In the genomic region with DNA sequence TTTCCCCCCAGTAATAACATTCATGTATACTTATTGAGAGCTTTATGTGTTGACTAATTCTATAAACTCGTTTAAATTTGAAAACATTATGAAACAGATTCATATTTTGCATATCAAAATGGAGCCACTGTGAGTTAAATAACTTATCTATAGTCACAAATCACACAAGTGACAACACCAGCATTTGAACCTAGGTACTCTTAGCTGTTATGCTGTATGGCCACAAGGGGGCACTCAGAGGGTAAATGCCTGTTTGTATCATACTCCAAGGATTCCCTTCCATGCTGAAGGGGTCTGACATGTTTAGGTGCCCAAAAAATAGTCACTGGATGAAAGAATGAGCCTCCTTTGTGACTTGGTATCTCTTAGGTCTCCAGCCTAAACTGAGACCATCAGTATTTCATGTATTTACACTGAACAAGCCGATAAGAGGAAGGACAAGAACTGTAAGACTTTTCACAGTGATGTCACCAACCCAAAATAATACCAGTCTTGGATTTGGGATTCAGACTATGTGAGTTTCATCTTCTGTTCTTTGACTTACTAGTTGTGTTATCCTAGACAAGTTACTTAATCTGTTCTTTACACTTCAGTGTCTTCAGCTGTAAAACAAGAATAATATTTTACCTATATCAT, we compare ENCODE assay signal across 8 cellular contexts. TPM values are rescaled to one million over a fixed set of nuclear protein-coding genes. Genes with fewer than 3 reads are reported as not detected.
DNase-seq lines count a peak whose midpoint lies in the region; ATAC-seq and TF ChIP-seq lines count a peak whose summit lies in the region.

No MANE protein-coding gene starts in this region.

- CTCF ChIA-PET in A673 (lab: Charles Lee), result interaction anchor here (0.7 kb wide), 1 partner anchor 45 kb away, joined by 4 read pairs; no protein-coding TSS in a partner anchor
- CTCF ChIA-PET in GM10248 (lab: Yijun Ruan, JAX), result interaction anchor here (0.7 to 2.8 kb wide), 23 partner anchors 9 to 878 kb away, joined by 3 to 15 read pairs (median 4); partner anchors contain the start of genes OR51I2, OR52N2 and UBQLNL

- peak; percentile 79 for TF ChIP-seq CTCF in A673 (conservative IDR thresholded peaks at IDR 0.05; ENCODE audit: low read depth, low read length)
- peak; percentile 83 for TF ChIP-seq CTCF in GM10248 (IDR thresholded peaks at IDR 0.05; ENCODE audit: control extremely low read depth, extremely low read depth, low read depth, missing control alignments)
- TF ChIP-seq CTCF in heart right ventricle (IDR thresholded peaks at IDR 0.05), result peak; percentile 58 to 89 (median 83)

- H3K36me3 ChIP-seq in A673 (ENCODE audit: insufficient read depth, low read length, poor library complexity, severe bottlenecking) (no peaks in the 10 kb centered on the region), heart right ventricle (no peaks in the 10 kb centered on the region)

- WGBS in heart right ventricle, 2 donors, result 32 to 43% methylated on average over 2 of the region's 2 CpGs

- H3K4me1 ChIP-seq in A673 (ENCODE audit: insufficient read depth, low read length, poor library complexity, severe bottlenecking) (no peaks in the 10 kb centered on the region), heart right ventricle (no peaks in the 10 kb centered on the region)

- POLR2A ChIA-PET in A673 (lab: Charles Lee; ENCODE audit: low non-redundant PET), result interaction anchor here (0.6 kb wide), 1 partner anchor 899 kb away, joined by 3 read pairs; no protein-coding TSS in a partner anchor
- POLR2A ChIA-PET in GM10248 (lab: Yijun Ruan, JAX), result interaction anchor here (0.5 kb wide), 1 partner anchor 209 kb away, joined by 4 read pairs; no protein-coding TSS in a partner anchor

- ATAC-seq in HG02678 (IDR thresholded peaks at IDR 0.05; ENCODE audit: unreplicated experiment), result peak; percentile 76
- ATAC-seq in heart right ventricle, result peak in 3 of 8 donors; percentile 39 to 59 (median 55)
- peak; percentile 49 for ATAC-seq in sciatic nerve
- ATAC-seq in GM18873 (IDR thresholded peaks at IDR 0.05; ENCODE audit: low FRiP score, unreplicated experiment), result no peak

- H3K9me3 ChIP-seq in A673 (ENCODE audit: low read depth, low read length, poor library complexity, severe bottlenecking), result no peaks in the 10 kb centered on the region
- no peaks in the 10 kb centered on the region for H3K9me3 ChIP-seq in heart right ventricle

- H3K27ac ChIP-seq in A673 (ENCODE audit: low read depth, low read length, poor library complexity, severe bottlenecking) (no peak overlapping the region), heart right ventricle (no peak overlapping the region)

- H3K27me3 ChIP-seq in A673 (replicated peaks; ENCODE audit: insufficient read depth, low read depth, low read length, poor library complexity) (no peaks in the 10 kb centered on the region), heart right ventricle (peaks cover 0 to 6% (median 0%) of the 10 kb centered on the region in 7 donors)

- no TSS peak for BruUV-seq in A673 (replicated peaks; lab: Mats Ljungman, UMichigan)

- peak; percentile 52 for DNase-seq in A673 (ENCODE audit: low spot score)
- peak; percentile 68 for DNase-seq in GM10248 (ENCODE audit: extremely low spot score)
- DNase-seq in NCI-H526 treated with DMSO at 0.1 percent for 48 hours (lab: John Stamatoyannopoulos, UW), result peak; percentile 29
- peak; percentile 6 for DNase-seq in activated T-helper 9 cell treated with anti-CD3 and anti-CD28 coated beads, Interleukin-2, amount 50 U/mL, for 16 hours (ENCODE audit: low read depth)
- DNase-seq in heart right ventricle, result peak in 1 of 2 donors; percentile 38
- no peak for DNase-seq in sciatic nerve (ENCODE audit: low spot score)

- intact Hi-C loops in A673 (cut with micrococcal nuclease; ENCODE audit: unreplicated experiment) (loop anchor here (1.0 kb wide), 1 partner anchor 332 kb away; the partner anchor contains the start of gene OR52N2), heart right ventricle (cut with DNase I) (loop anchor here in 8 of 10 donors (1.0 to 10.0 kb wide), 7 partner anchors 76 to 332 kb away; partner anchors contain the start of gene OR52N2 (in 7 of the 8)), sciatic nerve (cut with DNase I) (loop anchor here (10.0 kb wide), 1 partner anchor 328 kb away; the partner anchor contains the start of gene OR52N2)

- no peak overlapping the region for H3K4me3 ChIP-seq in A673 (ENCODE audit: low read depth, low read length, poor library complexity, severe bottlenecking)
- no peak overlapping the region for H3K4me3 ChIP-seq in heart right ventricle

RNA-seq across cellular contexts. Expression of gene OR52D1, which starts 12.2 kb away (rescaled TPM):
- total RNA-seq in A673 (2021) (not detected in 2 replicates), heart right ventricle (not detected), sciatic nerve (not detected)
- polyA plus RNA-seq in heart right ventricle, result not detected

RNA-seq across cellular contexts. Expression of gene OR51I2, which starts 27.2 kb away (rescaled TPM):
- total RNA-seq in A673 (2021) (not detected in 2 replicates), heart right ventricle (not detected), sciatic nerve (not detected)
- not detected for polyA plus RNA-seq in heart right ventricle

RNA-seq across cellular contexts. Expression of gene UBQLN3, which starts 33.5 kb away (rescaled TPM):
- total RNA-seq in A673 (2021) (not detected in 2 replicates), heart right ventricle (under 1 TPM in 3 of 10 donors, not detected in 7; 0.20 to 0.32 (median 0.24) TPM), sciatic nerve (1.1 TPM)
- not detected for polyA plus RNA-seq in heart right ventricle

RNA-seq across cellular contexts. Expression of gene OR51I1, which starts 35.0 kb away (rescaled TPM):
- total RNA-seq in A673 (2021) (not detected in 2 replicates), heart right ventricle (under 1 TPM in 1 of 10 donors, not detected in 9; 0.28 TPM), sciatic nerve (not detected)
- polyA plus RNA-seq in heart right ventricle, result not detected

RNA-seq across cellular contexts. Expression of gene UBQLNL, which starts 40.2 kb away (rescaled TPM):
- total RNA-seq in A673 (2021) (not detected in 2 replicates), heart right ventricle (under 1 TPM in 5 of 10 donors, not detected in 5; 0.10 to 0.42 (median 0.13) TPM), sciatic nerve (1.5 TPM)
- polyA plus RNA-seq in heart right ventricle, result under 1 TPM; 0.10 to 0.80 TPM
